Comparison of ENCODE assay signal across 21 cellular contexts in genomic region chr9:137135154-137135553, GRCh38. TPM values are rescaled to one million over a fixed set of nuclear protein-coding genes. Genes with fewer than 3 reads are reported as not detected.
"Had no signal": no experiment of that assay in that cellular context is flagged by ENCODE, and none has a peak within 500 bp of the region (broad histone marks: within the 10 kb centered on the region; RNA-seq: fewer than 3 reads in every experiment).

No MANE protein-coding gene starts in this region.

RNA-seq across cellular contexts. Expression of gene GRIN1, which starts 3.8 kb away (rescaled TPM):
- total RNA-seq: activated naive CD8-positive, alpha-beta T cell treated with anti-CD3 and anti-CD28 coated beads for 36 hours; activated naive CD8-positive, alpha-beta T cell treated with anti-CD3 and anti-CD28 coated beads, Interleukin-2, amount 10 ng/mL, durations not matched to agents 7 days and 5 days; aorta; ascending aorta; body of pancreas; cardiac septum had no signal
- polyA plus RNA-seq: aorta had no signal

RNA-seq across cellular contexts. Expression of gene LRRC26, which starts 34.7 kb away (rescaled TPM):
- total RNA-seq: activated naive CD4-positive, alpha-beta T cell treated with anti-CD3 and anti-CD28 coated beads for 36 hours; activated naive CD4-positive, alpha-beta T cell treated with anti-CD3 and anti-CD28 coated beads, Interleukin-2, amount 50 U/mL, for 72 hours; activated naive CD8-positive, alpha-beta T cell treated with anti-CD3 and anti-CD28 coated beads for 36 hours; activated naive CD8-positive, alpha-beta T cell treated with anti-CD3 and anti-CD28 coated beads, Interleukin-2, amount 10 ng/mL, durations not matched to agents 7 days and 5 days; activated T-cell treated with anti-CD3 and anti-CD28 coated beads, Interleukin-2, amount 50 U/mL, for 72 hours; activated T-helper 17 cell treated with anti-CD3 and anti-CD28 coated beads, Interleukin-2, amount 50 U/mL, for 72 hours; adrenal gland; aorta; ascending aorta; astrocyte; cardiac muscle cell; cardiac septum; chondrocyte had no signal
- polyA plus RNA-seq: adrenal gland, aorta had no signal

RNA-seq across cellular contexts. Expression of gene TMEM210, which starts 36.7 kb away (rescaled TPM):
- total RNA-seq: activated naive CD4-positive, alpha-beta T cell treated with anti-CD3 and anti-CD28 coated beads for 36 hours; activated naive CD4-positive, alpha-beta T cell treated with anti-CD3 and anti-CD28 coated beads, Interleukin-2, amount 50 U/mL, for 72 hours; activated naive CD8-positive, alpha-beta T cell treated with anti-CD3 and anti-CD28 coated beads for 36 hours; activated naive CD8-positive, alpha-beta T cell treated with anti-CD3 and anti-CD28 coated beads, Interleukin-2, amount 10 ng/mL, durations not matched to agents 7 days and 5 days; activated T-cell treated with anti-CD3 and anti-CD28 coated beads, Interleukin-2, amount 50 U/mL, for 4 hours; activated T-helper 1 cell treated with anti-CD3 and anti-CD28 coated beads, Interleukin-12 subunit alpha, Interleukin-12 subunit beta, Interleukin-2, Interleukin-4 antibody, amounts not matched to agents 30 ng/mL and 10 ng/mL and 1 ng/mL, durations not matched to agents 14 hours and 24 hours and 36 hours; activated T-helper 17 cell treated with anti-CD3 and anti-CD28 coated beads, Interleukin-2, amount 50 U/mL, for 72 hours; activated T-helper 2 cell treated with anti-CD3 and anti-CD28 coated beads, Interferon-gamma antibody, Interleukin-2, Interleukin-4, amounts not matched to agents 10 μg/mL and 5 μg/mL and 100 μg/mL, durations not matched to agents 14 hours and 24 hours and 36 hours; adrenal gland; aorta; ascending aorta; astrocyte; body of pancreas; breast epithelium; bronchial epithelial cell; cardiac muscle cell; cardiac septum; cerebellum; chondrocyte had no signal
- polyA plus RNA-seq: adipose tissue, adrenal gland, aorta, cardiac muscle cell had no signal
